16 cellular contexts compared by ENCODE assay signal in the genomic region with DNA sequence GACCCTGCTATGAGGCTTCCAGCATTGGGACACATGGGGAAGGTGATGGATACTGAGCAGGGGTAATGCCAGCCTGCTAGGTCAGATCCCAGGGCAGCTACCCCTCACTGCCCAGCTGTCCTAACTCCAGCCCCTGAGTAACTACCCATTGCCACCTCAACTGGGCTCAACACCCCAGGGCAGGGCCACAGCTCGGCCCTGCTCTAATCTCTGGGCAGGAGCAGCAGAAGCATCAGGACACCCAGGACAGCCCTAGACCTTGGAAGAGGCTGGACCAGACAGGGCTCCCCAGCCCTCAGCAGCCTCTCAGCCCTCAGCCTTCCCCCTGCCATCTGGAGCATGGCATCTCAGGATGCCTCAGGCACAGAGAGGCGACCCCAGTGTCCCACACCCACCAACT.
"Had no signal": no experiment of that assay in that cellular context is flagged by ENCODE, and none has a peak within 500 bp of the region (broad histone marks: within the 10 kb centered on the region; RNA-seq: fewer than 3 reads in every experiment).

No MANE protein-coding gene starts in this region.

- H3K27me3 ChIP-seq: body of pancreas, upper lobe of right lung had no signal

- H3K9me3 Mint-ChIP-seq: activated T-helper 17 cell treated with anti-CD3 and anti-CD28 coated beads, Interleukin-2, amount 50 U/mL, for 72 hours; nephron; stimulated activated naive CD8-positive, alpha-beta T cell treated with anti-CD3 and anti-CD28 coated beads, Interleukin-15, Interleukin-2, amounts not matched to agents 100 ng/mL and 50 ng/mL, for 24 hours had no signal

- DNase-seq: activated CD4-positive, alpha-beta T cell treated with anti-CD3 and anti-CD28 coated beads, Interleukin-2, amount 50 U/mL, for 1 hour; activated naive CD4-positive, alpha-beta T cell; activated T-cell treated with anti-CD3 and anti-CD28 coated beads, Interleukin-2, amount 50 U/mL, for 1 hour; body of pancreas; caudate nucleus; glutamatergic neuron; hippocampal formation; lower lobe of right lung; midbrain; occipital lobe; upper lobe of right lung had no signal

- H3K4me1 Mint-ChIP-seq: nephron had no signal

- H3K27ac ChIP-seq: body of pancreas, lower lobe of right lung, psoas muscle, upper lobe of right lung had no signal

- H3K4me3 Mint-ChIP-seq: activated T-helper 17 cell treated with anti-CD3 and anti-CD28 coated beads, Interleukin-2, amount 50 U/mL, for 72 hours; nephron; stimulated activated naive CD8-positive, alpha-beta T cell treated with anti-CD3 and anti-CD28 coated beads, Interleukin-15, Interleukin-2, amounts not matched to agents 100 ng/mL and 50 ng/mL, for 24 hours had no signal

- H3K36me3 ChIP-seq: lower lobe of right lung, upper lobe of right lung had no signal

- H3K4me3 ChIP-seq: body of pancreas, lower lobe of right lung, psoas muscle, skin epidermis, upper lobe of right lung had no signal

- H3K4me1 ChIP-seq: psoas muscle had no signal

- H3K9me3 ChIP-seq: body of pancreas, lower lobe of right lung, psoas muscle, upper lobe of right lung had no signal

- ATAC-seq: body of pancreas, lower lobe of right lung, psoas muscle, upper lobe of right lung had no signal

- H3K27ac Mint-ChIP-seq: activated T-helper 17 cell treated with anti-CD3 and anti-CD28 coated beads, Interleukin-2, amount 50 U/mL, for 72 hours; nephron; stimulated activated naive CD8-positive, alpha-beta T cell treated with anti-CD3 and anti-CD28 coated beads, Interleukin-15, Interleukin-2, amounts not matched to agents 100 ng/mL and 50 ng/mL, for 24 hours had no signal
